Comparison of ENCODE assay signal across 23 cellular contexts in the genomic region with DNA sequence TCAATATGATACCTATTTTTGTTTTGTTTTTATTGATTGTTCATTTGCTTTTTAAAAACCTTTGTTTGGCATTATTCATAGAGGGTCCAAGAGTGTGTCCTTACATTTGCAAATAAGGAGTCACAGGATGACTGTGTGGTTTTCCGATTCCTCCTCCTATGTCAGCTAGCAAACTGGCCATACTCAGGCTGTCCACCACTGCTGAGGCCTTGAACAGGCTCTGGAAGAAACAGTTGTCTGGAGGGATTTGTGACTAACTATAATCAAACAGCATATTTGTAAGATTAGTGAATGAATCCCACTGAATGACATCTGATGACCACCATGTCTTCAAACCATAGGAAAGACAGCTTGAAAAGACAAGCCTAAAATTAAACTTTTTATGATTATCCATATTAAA.
"Had no signal": no experiment of that assay in that cellular context is flagged by ENCODE, and none has a peak within 500 bp of the region (broad histone marks: within the 10 kb centered on the region; RNA-seq: fewer than 3 reads in every experiment).

No MANE protein-coding gene starts in this region.

- H3K4me3 ChIP-seq: left ventricle myocardium inferior, lung, ovary, right atrium auricular region, right lobe of liver, skin epidermis, suprapubic skin, thoracic aorta, tibial artery, upper lobe of right lung had no signal

- DNase-seq: hypothalamus; immature natural killer cell; left ventricle myocardium inferior; mesendoderm; naive thymus-derived CD4-positive, alpha-beta T cell; ovary; right lobe of liver; stimulated activated CD4-positive, alpha-beta T cell treated with anti-CD3 and anti-CD28 coated beads, Interleukin-4, amount 100 ng/mL, for 24 hours; stimulated activated naive CD4-positive, alpha-beta T cell; tibial artery; upper lobe of right lung had no signal

- ATAC-seq: naive thymus-derived CD4-positive, alpha-beta T cell; natural killer cell treated with Interleukin-12 subunit alpha and Interleukin-12 subunit beta and Interleukin-15 and Interleukin-18, amount 100 ng/mL, for 72 hours; right lobe of liver; stimulated activated effector memory CD8-positive, alpha-beta T cell treated with anti-CD3 and anti-CD28 coated beads, Interleukin-12 subunit alpha, Interleukin-12 subunit beta, amount 100 ng/mL, for 72 hours; upper lobe of right lung had no signal

- H3K9me3 Mint-ChIP-seq: mesothelial cell of epicardium had no signal

- H3K4me3 Mint-ChIP-seq: immature natural killer cell; mesothelial cell of epicardium; naive thymus-derived CD4-positive, alpha-beta T cell; natural killer cell treated with Interleukin-12 subunit alpha and Interleukin-12 subunit beta and Interleukin-15 and Interleukin-18, amount 100 ng/mL, for 72 hours; stimulated activated effector memory CD8-positive, alpha-beta T cell treated with anti-CD3 and anti-CD28 coated beads, Interleukin-12 subunit alpha, Interleukin-12 subunit beta, amount 100 ng/mL, for 72 hours; stimulated activated naive CD8-positive, alpha-beta T cell treated with anti-CD3 and anti-CD28 coated beads, Interleukin-15, Interleukin-2, amounts not matched to agents 100 ng/mL and 50 ng/mL, for 24 hours had no signal

- H3K4me1 ChIP-seq: left ventricle myocardium inferior, right atrium auricular region, right lobe of liver, suprapubic skin, tibial artery, upper lobe of right lung had no signal

- H3K36me3 ChIP-seq: left ventricle myocardium inferior, ovary, right atrium auricular region, right lobe of liver, suprapubic skin, thoracic aorta, tibial artery, upper lobe of right lung had no signal

- FAIRE-seq: islet of Langerhans, urothelium cell line had no signal

- H3K27me3 ChIP-seq: ovary, right atrium auricular region, right lobe of liver, suprapubic skin, tibial artery, upper lobe of right lung had no signal

- H3K27me3 Mint-ChIP-seq: natural killer cell treated with Interleukin-12 subunit alpha and Interleukin-12 subunit beta and Interleukin-15 and Interleukin-18, amount 100 ng/mL, for 72 hours; progenitor cell of endocrine pancreas; stimulated activated naive CD8-positive, alpha-beta T cell treated with anti-CD3 and anti-CD28 coated beads, Interleukin-15, Interleukin-2, amounts not matched to agents 100 ng/mL and 50 ng/mL, for 24 hours had no signal

- H3K27ac Mint-ChIP-seq: immature natural killer cell; mesothelial cell of epicardium; naive thymus-derived CD4-positive, alpha-beta T cell; natural killer cell treated with Interleukin-12 subunit alpha and Interleukin-12 subunit beta and Interleukin-15 and Interleukin-18, amount 100 ng/mL, for 72 hours; progenitor cell of endocrine pancreas; stimulated activated effector memory CD8-positive, alpha-beta T cell treated with anti-CD3 and anti-CD28 coated beads, Interleukin-12 subunit alpha, Interleukin-12 subunit beta, amount 100 ng/mL, for 72 hours; stimulated activated naive CD8-positive, alpha-beta T cell treated with anti-CD3 and anti-CD28 coated beads, Interleukin-15, Interleukin-2, amounts not matched to agents 100 ng/mL and 50 ng/mL, for 24 hours had no signal

- H3K9me3 ChIP-seq: left ventricle myocardium inferior, ovary, right atrium auricular region, right lobe of liver, suprapubic skin, thoracic aorta, tibial artery, upper lobe of right lung had no signal

- H3K27ac ChIP-seq: left ventricle myocardium inferior, ovary, right atrium auricular region, right lobe of liver, skin epidermis, suprapubic skin, thoracic aorta, tibial artery, upper lobe of right lung had no signal

- H3K4me1 Mint-ChIP-seq: immature natural killer cell; naive thymus-derived CD4-positive, alpha-beta T cell; stimulated activated effector memory CD8-positive, alpha-beta T cell treated with anti-CD3 and anti-CD28 coated beads, Interleukin-12 subunit alpha, Interleukin-12 subunit beta, amount 100 ng/mL, for 72 hours had no signal

- H3K36me3 Mint-ChIP-seq: immature natural killer cell; mesothelial cell of epicardium; naive thymus-derived CD4-positive, alpha-beta T cell; natural killer cell treated with Interleukin-12 subunit alpha and Interleukin-12 subunit beta and Interleukin-15 and Interleukin-18, amount 100 ng/mL, for 72 hours; stimulated activated effector memory CD8-positive, alpha-beta T cell treated with anti-CD3 and anti-CD28 coated beads, Interleukin-12 subunit alpha, Interleukin-12 subunit beta, amount 100 ng/mL, for 72 hours had no signal
